Comparison of ENCODE assay signal across 15 cellular contexts in the genomic region with DNA sequence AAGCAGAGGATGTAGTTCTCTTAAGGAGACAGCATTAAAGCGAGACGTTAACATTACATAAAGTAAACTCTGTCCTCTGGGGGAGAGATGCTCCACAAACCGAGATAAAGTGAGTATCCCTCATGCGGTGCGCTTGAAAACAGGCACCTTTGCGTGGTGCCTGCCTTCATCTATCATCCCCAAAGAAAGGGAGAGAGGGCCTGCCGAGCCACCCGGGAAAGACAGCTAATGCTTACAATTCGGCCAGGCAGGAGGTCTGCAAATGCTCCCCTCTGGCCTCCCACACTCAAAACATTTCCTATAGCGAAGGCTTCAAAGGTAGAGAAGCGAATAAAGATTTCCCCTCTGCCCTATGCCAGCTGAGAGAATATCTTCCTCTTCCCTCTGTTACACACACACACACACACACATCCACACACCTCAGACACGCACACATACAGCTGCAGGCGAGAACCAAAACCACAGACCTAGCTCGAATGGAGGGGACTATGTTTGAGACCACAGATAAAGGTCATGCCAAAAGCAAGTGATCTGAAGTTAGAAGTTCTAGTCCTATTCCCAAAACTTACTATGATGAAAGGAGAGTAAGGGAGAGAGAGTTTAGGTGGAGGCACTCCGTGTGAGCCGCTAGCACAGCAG.
"Had no signal": no experiment of that assay in that cellular context is flagged by ENCODE, and none has a peak within 500 bp of the region (broad histone marks: within the 10 kb centered on the region; RNA-seq: fewer than 3 reads in every experiment).

No MANE protein-coding gene starts in this region.

- H3K27me3 ChIP-seq: colonic mucosa, foreskin keratinocyte, tibial artery, upper lobe of left lung, vagina had no signal

- H3K27ac ChIP-seq: colonic mucosa, foreskin keratinocyte, tibial artery, upper lobe of left lung, vagina had no signal

- H3K36me3 ChIP-seq: colonic mucosa, upper lobe of left lung, vagina had no signal

- H3K4me3 ChIP-seq: colonic mucosa, mucosa of descending colon, tibial artery, upper lobe of left lung, vagina had no signal

- H3K9me3 ChIP-seq: colonic mucosa, mucosa of descending colon, tibial artery, upper lobe of left lung, vagina had no signal

- DNase-seq: colonic mucosa; dermis blood vessel endothelial cell; effector CD4-positive, alpha-beta T cell; endodermal cell; erythroblast; foreskin keratinocyte; mammary epithelial cell; mucosa of descending colon; naive thymus-derived CD8-positive, alpha-beta T cell; small intestine; stimulated activated CD4-positive, alpha-beta T cell treated with anti-CD3 and anti-CD28 coated beads, Interleukin-4, amount 100 ng/mL, for 24 hours; tibial artery; upper lobe of left lung had no signal

- H3K4me1 ChIP-seq: foreskin keratinocyte, tibial artery, upper lobe of left lung, vagina had no signal

- ATAC-seq: foreskin keratinocyte; mucosa of descending colon; naive thymus-derived CD8-positive, alpha-beta T cell; stimulated activated memory B cell treated with anti-CD40 and anti-IgM and Interleukin-4, amounts not matched to agents 10 μg/mL and 1 μg/mL and 100 μg/mL, for 72 hours had no signal
